9 cellular contexts compared by ENCODE assay signal in the genomic region with DNA sequence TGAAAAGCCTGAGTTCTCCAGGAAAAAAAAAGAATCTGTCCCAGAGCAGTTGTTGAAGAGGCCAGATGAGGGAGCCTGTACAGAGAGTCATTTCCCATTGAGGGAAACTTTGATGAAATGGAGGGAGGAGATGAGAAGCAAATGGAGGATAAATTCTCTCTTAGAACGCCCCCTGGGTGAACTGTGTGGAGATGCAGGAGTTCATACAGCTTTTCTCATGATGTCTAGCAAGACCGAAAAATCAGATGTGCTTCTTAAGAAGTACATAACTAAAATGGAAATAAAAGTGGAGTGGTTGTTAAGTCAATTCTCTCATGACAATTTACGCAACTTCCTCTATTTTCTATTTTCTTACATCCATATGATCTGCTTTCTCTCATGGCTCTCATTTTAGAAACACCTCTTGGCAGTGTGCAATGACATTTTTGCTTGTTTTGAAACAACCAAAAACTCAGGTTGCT.
DNase-seq lines count a peak whose midpoint lies in the region; ATAC-seq, FAIRE-seq and TF ChIP-seq lines count a peak whose summit lies in the region.
"Had no signal": no experiment of that assay in that cellular context is flagged by ENCODE, and none has a peak within 500 bp of the region (broad histone marks: within the 10 kb centered on the region; RNA-seq: fewer than 3 reads in every experiment).

No MANE protein-coding gene starts in this region.

- ATAC-seq in HG02885 (IDR thresholded peaks at IDR 0.05; ENCODE audit: poor library complexity, unreplicated experiment) (no peak), T-cell (replicated peaks in 1 of 4) (no peak)

- DNase-seq in amniotic epithelial cell (ENCODE audit: low read depth): peak; percentile 39
- peak; percentile 27 for DNase-seq in medulla oblongata (ENCODE audit: extremely low spot score)
- DNase-seq in T-cell: no peak
- DNase-seq in GDM1 (lab: John Stamatoyannopoulos, UW): no peak
- no peak for DNase-seq in GM12891 (ENCODE audit: insufficient read length, low spot score)

- no peaks in the 10 kb centered on the region for H3K27me3 Mint-ChIP-seq in T-cell

- H4K20me1 ChIP-seq in Loucy (ENCODE audit: insufficient read depth, low read length, poor library complexity, severe bottlenecking): no peaks in the 10 kb centered on the region

- no peak overlapping the region for H3K4me3 Mint-ChIP-seq in T-cell

- FAIRE-seq in G401.6 (lab: Jason Lieb, UNC) (peak; percentile 96), GM12891 (lab: Jason Lieb, UNC) (no peak)

- H3K4me3 ChIP-seq in Loucy (ENCODE audit: low read length, poor library complexity, severe bottlenecking): no peak overlapping the region
- H3K4me3 ChIP-seq: thoracic aorta had no signal

- no peaks in the 10 kb centered on the region for H3K27me3 ChIP-seq in Loucy (ENCODE audit: insufficient read depth, low read length, poor library complexity, severe bottlenecking)

- no peaks in the 10 kb centered on the region for H3K9me3 ChIP-seq in Loucy (ENCODE audit: insufficient read depth, low read depth, low read length)
- H3K9me3 ChIP-seq: thoracic aorta had no signal

- H3K27ac Mint-ChIP-seq in T-cell: no peak overlapping the region

- H3K9me3 Mint-ChIP-seq in T-cell: peaks cover 4 to 18% (median 8%) of the 10 kb centered on the region in 3 donors

- H2AFZ ChIP-seq in Loucy (ENCODE audit: low read length): no peak overlapping the region

- TF ChIP-seq CTCF in Loucy (conservative IDR thresholded peaks at IDR 0.05; ENCODE audit: low read length): peak; percentile 64

- H3K9me2 ChIP-seq in Loucy (replicated peaks; ENCODE audit: low read depth, low read length): no peaks in the 10 kb centered on the region

- no peak overlapping the region for H3K4me2 ChIP-seq in Loucy (ENCODE audit: low read depth, low read length, poor library complexity, severe bottlenecking)

- CTCF ChIA-PET in T-cell (lab: Charles Lee): no interaction called here

- no peak for TF ChIP-seq POLR2A in GM12891 (IDR thresholded peaks at IDR 0.05; ENCODE audit: low read depth, low read length)

- no peaks in the 10 kb centered on the region for H3K36me3 Mint-ChIP-seq in T-cell

- no peak overlapping the region for H3K9ac ChIP-seq in Loucy (ENCODE audit: low read depth, low read length, poor library complexity, severe bottlenecking)

- H3K36me3 ChIP-seq in Loucy (ENCODE audit: insufficient read depth, low read length): no peaks in the 10 kb centered on the region
- H3K36me3 ChIP-seq: thoracic aorta had no signal

- H3F3A ChIP-seq in Loucy (ENCODE audit: low read depth): no peaks in the 10 kb centered on the region

- POLR2A ChIA-PET in T-cell (lab: Charles Lee): no interaction called here

- H3K79me2 ChIP-seq in Loucy (ENCODE audit: insufficient read depth, low read length): no peaks in the 10 kb centered on the region

- no peaks in the 10 kb centered on the region for H3K4me1 Mint-ChIP-seq in T-cell

- H3K4me1 ChIP-seq in Loucy (ENCODE audit: insufficient read depth, low read length, poor library complexity, severe bottlenecking): no peaks in the 10 kb centered on the region

TF ChIP-seq in GM12891, 5 proteins besides CTCF, POLR2A, EP300 and RAD21:
- TF ChIP-seq POLR2AphosphoS5 (IDR thresholded peaks at IDR 0.05; ENCODE audit: low read depth, low read length) (no peak), TAF1 (IDR thresholded peaks at IDR 0.05; ENCODE audit: low read depth, low read length) (no peak), PAX5 (IDR thresholded peaks at IDR 0.05; ENCODE audit: insufficient read depth, low read length, severe bottlenecking) (no peak), SPI1 (IDR thresholded peaks at IDR 0.05; ENCODE audit: low read depth, low read length) (no peak), POU2F2 (IDR thresholded peaks at IDR 0.05; ENCODE audit: low read depth, low read length) (no peak)

Comparison
In these comparisons a context has a peak if more than half of its experiments do, and no peak if none do; other contexts are left out.
1. DNase-seq: peak in amniotic epithelial cell (single experiment) and medulla oblongata (single experiment); none in T-cell (0 of 34), GDM1 (single experiment) and GM12891 (single experiment).